ENCODE assay signal across 10 cellular contexts in the genomic region with DNA sequence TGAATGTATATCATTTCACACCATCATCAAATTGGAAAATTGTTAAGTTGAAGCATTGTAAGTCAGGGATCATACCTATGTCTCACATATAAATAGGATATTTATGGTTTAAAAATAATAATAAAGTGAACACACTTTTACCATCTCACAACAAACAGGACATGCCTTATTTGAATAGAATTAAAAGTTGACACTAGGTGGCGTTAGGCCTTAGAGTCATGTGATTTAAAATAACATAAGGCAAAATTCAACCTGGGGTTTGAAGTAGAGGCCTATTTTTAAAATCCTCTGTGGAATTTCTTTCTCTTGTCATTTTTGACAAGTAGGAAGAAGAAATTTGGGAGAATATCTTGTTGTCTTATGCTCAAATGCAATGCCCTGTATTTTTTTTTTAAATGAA.
DNase-seq lines count a peak whose midpoint lies in the region; ATAC-seq, FAIRE-seq and TF ChIP-seq lines count a peak whose summit lies in the region.
"Had no signal": no experiment of that assay in that cellular context is flagged by ENCODE, and none has a peak within 500 bp of the region (broad histone marks: within the 10 kb centered on the region; RNA-seq: fewer than 3 reads in every experiment).

No MANE protein-coding gene starts in this region.

- H3K9me2 ChIP-seq in DOHH2 (replicated peaks; ENCODE audit: control insufficient read depth, low read length) (no peaks in the 10 kb centered on the region), SU-DHL-6 (replicated peaks; ENCODE audit: insufficient read depth, low read length) (no peaks in the 10 kb centered on the region)

- H3K4me2 ChIP-seq in DOHH2 (ENCODE audit: low read length) (no peak overlapping the region), SU-DHL-6 (ENCODE audit: low read depth, low read length, poor library complexity, severe bottlenecking) (no peak overlapping the region), HepG2 (ENCODE audit: low read depth, low read length) (no peak overlapping the region)

- WGBS in HepG2 (ENCODE audit: low lambda C conversion rate) = 0% methylated on average over 1 of the region's 1 CpG

- no TSS peak for BruUV-seq in HepG2 (replicated peaks; lab: Mats Ljungman, UMichigan)

- H3K4me3 ChIP-seq in DOHH2 (ENCODE audit: low read length) (no peak overlapping the region), SU-DHL-6 (ENCODE audit: insufficient read depth, low read length, poor library complexity, severe bottlenecking) (no peak overlapping the region), HepG2 (replicated peaks in 1 of 3; ENCODE audit: insufficient read depth in 1 of 3, low read depth in 2 of 3, low read length in 3 of 3) (no peak overlapping the region), coronary artery (no peak overlapping the region)

- CTCF ChIA-PET in HepG2 (lab: Yijun Ruan, JAX; ENCODE audit: low intra/inter-chr PET ratio, low total read pairs) = interaction anchor here (0.9 to 2.5 kb wide), 2 partner anchors 106 to 277 kb away, joined by 4 to 20 read pairs; no protein-coding TSS in a partner anchor

- H4K20me1 ChIP-seq in DOHH2 (ENCODE audit: control insufficient read depth, insufficient read depth, low read depth, low read length) = no peaks in the 10 kb centered on the region
- H4K20me1 ChIP-seq in SU-DHL-6 (ENCODE audit: low read depth, low read length) = no peaks in the 10 kb centered on the region
- no peaks in the 10 kb centered on the region for H4K20me1 ChIP-seq in HepG2 (ENCODE audit: insufficient read depth, low read length)

- H3K79me2 ChIP-seq in DOHH2 (ENCODE audit: control insufficient read depth, low read length) (no peaks in the 10 kb centered on the region), SU-DHL-6 (ENCODE audit: insufficient read depth, low read length) (no peaks in the 10 kb centered on the region), HepG2 (ENCODE audit: insufficient read depth, low read length) (no peaks in the 10 kb centered on the region)

- peak; percentile 37 for DNase-seq in HepG2 (ENCODE audit: low spot score)
- no peak for DNase-seq in sciatic nerve (ENCODE audit: low spot score)
- DNase-seq in NK-92 treated with Interleukin-12 subunit alpha and Interleukin-12 subunit beta, amount 100 ng/mL, for 24 hours (lab: John Stamatoyannopoulos, UW) = no peak
- no peak for DNase-seq in coronary artery (ENCODE audit: low spot score)
- DNase-seq: activated T-cell treated with anti-CD3 and anti-CD28 coated beads, Interleukin-2, amount 50 U/mL, for 72 hours; NCI-H1930 had no signal

- TF ChIP-seq EP300 in HepG2 (IDR thresholded peaks at IDR 0.05; ENCODE audit: low read depth in 2 of 2, low read length in 2 of 2) = no peak
- no peak for TF ChIP-seq EP300 in HepG2 (CRISPR knock-in tag; IDR thresholded peaks at IDR 0.05; ENCODE audit: borderline replicate concordance)

- ATAC-seq in HG02852 (IDR thresholded peaks at IDR 0.05; ENCODE audit: unreplicated experiment) = peak; percentile 65
- peak; percentile 56; the same call in 1 of the 3 replicates for ATAC-seq in HepG2
- no peak for ATAC-seq in sciatic nerve
- ATAC-seq in HG02973 (IDR thresholded peaks at IDR 0.05; ENCODE audit: unreplicated experiment) = no peak
- ATAC-seq: activated T-cell treated with anti-CD3 and anti-CD28 coated beads, Interleukin-2, amount 50 U/mL, for 72 hours had no signal

- H3K36me3 ChIP-seq in DOHH2 (ENCODE audit: control insufficient read depth, low read length) (no peaks in the 10 kb centered on the region), SU-DHL-6 (ENCODE audit: low read length) (no peaks in the 10 kb centered on the region), HepG2 (replicated peaks in 1 of 2; ENCODE audit: control insufficient read depth in 1 of 2, insufficient read depth in 2 of 2, low read length in 2 of 2) (no peaks in the 10 kb centered on the region)

- H3K4me1 ChIP-seq in DOHH2 (ENCODE audit: control insufficient read depth, low read length) (no peaks in the 10 kb centered on the region), HepG2 (ENCODE audit: insufficient read depth, low read length) (peaks cover 7% of the 10 kb centered on the region; the same call in 1 of the 2 replicates)

- TF ChIP-seq CTCF in DOHH2 (IDR thresholded peaks at IDR 0.05; ENCODE audit: low read depth, low read length, poor library complexity, severe bottlenecking) (peak; percentile 51), SU-DHL-6 (IDR thresholded peaks at IDR 0.05; ENCODE audit: insufficient read depth, low read length, poor library complexity, severe bottlenecking) (peak; percentile 27), HepG2 (CRISPR knock-in tag; IDR thresholded peaks at IDR 0.05) (peak; percentile 47), coronary artery (IDR thresholded peaks at IDR 0.05) (no peak)

- in situ Hi-C loops in HepG2 (cut with HindIII; ENCODE audit: extremely low pct_ligation_motif_present, low pct_unique_long_range_greater_than_20kb) = loop anchor here (25.0 kb wide), 1 partner anchor 252 kb away; no protein-coding TSS in a partner anchor

- no peak overlapping the region for H2AFZ ChIP-seq in SU-DHL-6 (ENCODE audit: low read depth, low read length, severe bottlenecking)
- no peak overlapping the region for H2AFZ ChIP-seq in HepG2 (ENCODE audit: low read length)

- no peaks in the 10 kb centered on the region for H3F3A ChIP-seq in DOHH2 (ENCODE audit: control insufficient read depth, insufficient read depth)
- H3F3A ChIP-seq in SU-DHL-6 (ENCODE audit: insufficient read depth) = no peaks in the 10 kb centered on the region

- H3K9me3 ChIP-seq in DOHH2 (ENCODE audit: control insufficient read depth, insufficient read depth, low read length) (no peaks in the 10 kb centered on the region), SU-DHL-6 (ENCODE audit: insufficient read depth, low read length) (no peaks in the 10 kb centered on the region), HepG2 (ENCODE audit: low read length) (no peaks in the 10 kb centered on the region)

- POLR2A ChIA-PET in HepG2 (lab: Yijun Ruan, JAX) = no interaction called here

- intact Hi-C loops in HepG2 (cut with micrococcal nuclease; ENCODE audit: unreplicated experiment) = loop anchor here (1.0 kb wide), 1 partner anchor 279 kb away; no protein-coding TSS in a partner anchor
- intact Hi-C loops in sciatic nerve (cut with DNase I) = no loop called here

- no peak overlapping the region for H3K9ac ChIP-seq in SU-DHL-6 (ENCODE audit: low read length)
- no peak overlapping the region for H3K9ac ChIP-seq in HepG2 (ENCODE audit: insufficient read depth, low read depth, low read length)

- no peaks in the 10 kb centered on the region for H3K27me3 ChIP-seq in DOHH2 (ENCODE audit: control insufficient read depth, low read length)
- no peaks in the 10 kb centered on the region for H3K27me3 ChIP-seq in SU-DHL-6 (ENCODE audit: low read length)
- no peaks in the 10 kb centered on the region for H3K27me3 ChIP-seq in HepG2 (ENCODE audit: control insufficient read depth in 1 of 2, insufficient read depth in 2 of 2, low read length in 2 of 2)

- TF ChIP-seq POLR2A in HepG2 (IDR thresholded peaks at IDR 0.05; ENCODE audit: insufficient read depth in 1 of 2, low read depth in 2 of 2, low read length in 2 of 2) = no peak

- H3K27ac ChIP-seq in DOHH2 (ENCODE audit: low read depth, low read length) (no peak overlapping the region), SU-DHL-6 (ENCODE audit: low read depth, low read length) (no peak overlapping the region), HepG2 (ENCODE audit: extremely low read length, insufficient read depth, low read length) (no peak overlapping the region), coronary artery (no peak overlapping the region)

- no peak for FAIRE-seq in HepG2 (lab: Jason Lieb, UNC)

- TF ChIP-seq RAD21 in HepG2 (CRISPR knock-in tag; IDR thresholded peaks at IDR 0.05) = no peak

TF ChIP-seq in HepG2, 621 proteins besides CTCF, POLR2A, EP300 and RAD21:
- TF ChIP-seq SMC3 (IDR thresholded peaks at IDR 0.05; ENCODE audit: low read length) (peak; percentile 48), STAG1 (CRISPR knock-in tag; IDR thresholded peaks at IDR 0.05) (0 out of 2 replicates have a peak, but pooled peaks have one; percentile 16)
- TF ChIP-seq, protein P1, sequence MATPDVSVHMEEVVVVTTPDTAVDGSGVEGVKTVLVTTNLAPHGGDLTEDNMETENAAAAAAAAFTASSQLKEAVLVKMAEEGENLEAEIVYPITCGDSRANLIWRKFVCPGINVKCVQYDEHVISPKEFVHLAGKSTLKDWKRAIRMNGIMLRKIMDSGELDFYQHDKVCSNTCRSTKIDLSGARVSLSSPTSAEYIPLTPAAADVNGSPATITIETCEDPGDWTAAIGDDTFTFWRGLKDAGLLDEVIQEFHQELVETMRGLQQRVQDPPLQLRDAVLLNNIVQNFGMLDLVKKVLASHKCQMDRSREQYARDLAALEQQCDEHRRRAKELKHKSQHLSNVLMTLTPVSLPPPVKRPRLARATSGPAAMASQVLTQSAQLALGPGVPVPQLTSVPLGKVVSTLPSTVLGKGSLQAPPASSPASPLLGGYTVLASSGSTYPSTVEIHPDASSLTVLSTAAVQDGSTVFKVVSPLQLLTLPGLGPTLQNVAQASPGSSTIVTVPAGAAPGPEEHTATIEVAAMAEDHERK (CRISPR knock-in tag; IDR thresholded peaks at IDR 0.05; ENCODE audit: low read depth) = no peak

Comparison
In these comparisons a context has a peak if more than half of its experiments do, and no peak if none do; other contexts are left out.
1. ATAC-seq: peak in HG02852 (single experiment) and HepG2 (single experiment); none in sciatic nerve (single experiment) and HG02973 (single experiment).